ENCODE assay signal across 8 cellular contexts in the genomic region with DNA sequence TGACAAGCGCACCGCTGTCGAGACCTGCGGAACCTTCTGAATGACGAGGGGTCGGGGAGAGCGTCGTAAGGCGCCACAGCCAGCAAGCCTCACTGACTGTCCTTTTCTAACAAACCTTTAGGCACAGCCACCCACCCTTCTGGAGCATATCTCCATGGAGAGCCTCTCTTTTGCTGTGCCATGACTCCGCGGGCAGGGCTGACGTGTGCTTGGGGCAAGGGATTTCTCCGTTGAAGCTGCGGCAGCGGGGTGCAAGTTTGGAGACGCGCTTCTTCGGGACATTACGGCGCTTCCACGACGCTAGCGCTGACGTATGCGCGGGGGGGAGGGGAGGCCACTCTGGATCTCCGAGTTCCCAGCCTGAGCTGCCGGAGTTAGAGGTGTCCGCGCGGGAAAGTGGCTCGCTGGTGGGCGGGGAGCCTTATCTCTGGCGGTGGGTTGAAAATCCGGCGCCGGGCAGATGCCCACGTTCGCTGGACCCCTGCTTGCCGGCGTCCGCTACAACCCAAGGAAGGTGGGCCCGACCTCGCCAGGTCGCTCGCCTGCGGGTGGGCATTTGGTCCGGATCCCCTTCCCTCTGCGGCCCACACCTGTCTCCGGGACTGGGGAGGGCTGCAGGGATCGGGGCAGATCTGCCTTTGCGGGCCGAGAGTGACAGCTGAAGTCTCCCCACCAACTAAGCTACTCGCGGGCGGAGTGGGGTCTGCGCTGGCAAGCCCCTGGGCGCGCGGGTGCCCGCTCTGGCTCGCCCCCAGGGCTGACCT. TPM values are rescaled to one million over a fixed set of nuclear protein-coding genes. Genes with fewer than 3 reads are reported as not detected.
A peak's percentile ranks its signal among the peaks of the same experiment; 100 is the strongest.
DNase-seq lines count a peak whose midpoint lies in the region; ATAC-seq and TF ChIP-seq lines count a peak whose summit lies in the region.

No MANE protein-coding gene starts in this region.

- H3K9ac ChIP-seq in OCI-LY1 (ENCODE audit: low read length), result peak overlapping the region; percentile 92

- peak overlapping the region; percentile 95 for H3K4me2 ChIP-seq in OCI-LY1 (ENCODE audit: low read length)

- H2AFZ ChIP-seq in OCI-LY1 (ENCODE audit: low read length), result 0 out of 2 replicates have a peak overlapping the region, but pooled peaks have one; percentile 40

- H3K36me3 ChIP-seq in OCI-LY1 (ENCODE audit: insufficient read depth, low read length) (no peaks in the 10 kb centered on the region), mucosa of descending colon (ENCODE audit: low read depth) (no peaks in the 10 kb centered on the region)

- H3K27me3 ChIP-seq in OCI-LY1 (ENCODE audit: insufficient read depth, low read length), result no peaks in the 10 kb centered on the region

- H3K27ac ChIP-seq in OCI-LY1 (ENCODE audit: low read depth, low read length, poor library complexity, severe bottlenecking), result peak overlapping the region; percentile 82

- H4K20me1 ChIP-seq in OCI-LY1 (ENCODE audit: insufficient read depth, low read length), result no peaks in the 10 kb centered on the region

- no peaks in the 10 kb centered on the region for H3K9me2 ChIP-seq in OCI-LY1 (ENCODE audit: low read depth, low read length)

- intact Hi-C loops in mucosa of descending colon (cut with DNase I, micrococcal nuclease), result no loop called here

- H3K9me3 ChIP-seq in OCI-LY1 (ENCODE audit: low read length) (no peaks in the 10 kb centered on the region), mucosa of descending colon (no peaks in the 10 kb centered on the region)

- in situ Hi-C loops in Caki2 (cut with HindIII; ENCODE audit: low pct_unique_long_range_greater_than_20kb, low sequenced_read_pairs), result no loop called here

- TF ChIP-seq CTCF in OCI-LY1 (IDR thresholded peaks at IDR 0.05; ENCODE audit: low read length) (no peak), epithelial cell of proximal tubule (conservative IDR thresholded peaks at IDR 0.05; ENCODE audit: low read depth, low read length) (no peak), mucosa of descending colon (IDR thresholded peaks at IDR 0.05) (no peak)

- peak; percentile 65 for ATAC-seq in GM21360 (IDR thresholded peaks at IDR 0.05; ENCODE audit: unreplicated experiment)
- peak; percentile 97 for ATAC-seq in mucosa of descending colon

- H3F3A ChIP-seq in OCI-LY1 (ENCODE audit: insufficient read depth, low read length), result no peaks in the 10 kb centered on the region

- peak; percentile 80 for DNase-seq in Caki2 (ENCODE audit: low read depth)
- peak; percentile 54 for DNase-seq in HS-27A (ENCODE audit: low read depth)
- DNase-seq in activated T-cell treated with anti-CD3 and anti-CD28 coated beads for 1 hour (ENCODE audit: low read depth), result peak; percentile 78
- no peak for DNase-seq in epithelial cell of proximal tubule (ENCODE audit: low read depth)
- DNase-seq in mucosa of descending colon, result peak; percentile 93 to 98 (median 93)
- peak; percentile 70 to 74 for DNase-seq in stimulated activated CD8-positive, alpha-beta memory T cell treated with anti-CD3 and anti-CD28 coated beads, Interleukin-4, amount 100 ng/mL, for 1 hour (ENCODE audit: low read depth in 2 of 2, low spot score in 1 of 2)

- H3K4me3 ChIP-seq in OCI-LY1 (ENCODE audit: low read depth, low read length, poor library complexity, severe bottlenecking), result peak overlapping the region; percentile 80
- H3K4me3 ChIP-seq in epithelial cell of proximal tubule (ENCODE audit: low read depth, low read length), result peak overlapping the region; percentile 97
- peak overlapping the region; percentile 65 for H3K4me3 ChIP-seq in mucosa of descending colon

- H3K79me2 ChIP-seq in OCI-LY1 (ENCODE audit: insufficient read depth, low read length), result peaks cover 29% of the 10 kb centered on the region

- peaks cover 46% of the 10 kb centered on the region for H3K4me1 ChIP-seq in OCI-LY1 (ENCODE audit: insufficient read depth, low read length, severe bottlenecking)
- no peaks in the 10 kb centered on the region for H3K4me1 ChIP-seq in mucosa of descending colon (ENCODE audit: low read depth)

RNA-seq across cellular contexts. Expression of a gene that starts 0.5 kb away (rescaled TPM):
- 4.9 and 5.6 TPM in 2 replicates for total RNA-seq in Caki2 (2014; rRNA removed; shearing (Covaris generic); ENCODE audit: low replicate concordance)
- total RNA-seq in epithelial cell of proximal tubule (3.8 and 5.1 TPM in 2 replicates), mucosa of descending colon (10 to 100 TPM; 10.8 to 18.4 (median 18.1) TPM)
